ENCODE assay signal across 24 cellular contexts in genomic region chr10:118062798-118063238, GRCh38. TPM values are rescaled to one million over a fixed set of nuclear protein-coding genes. Genes with fewer than 3 reads are reported as not detected.
DNase-seq lines count a peak whose midpoint lies in the region; ATAC-seq, FAIRE-seq and TF ChIP-seq lines count a peak whose summit lies in the region.
"Had no signal": no experiment of that assay in that cellular context is flagged by ENCODE, and none has a peak within 500 bp of the region (broad histone marks: within the 10 kb centered on the region; RNA-seq: fewer than 3 reads in every experiment).

No MANE protein-coding gene starts in this region.

- no peaks in the 10 kb centered on the region for H3K36me3 Mint-ChIP-seq in neural progenitor cell

- no peaks in the 10 kb centered on the region for H3K79me2 ChIP-seq in neural progenitor cell (ENCODE audit: low read depth)

- TF ChIP-seq POLR2A in transverse colon (IDR thresholded peaks at IDR 0.05) (no peak), GM18505 (IDR thresholded peaks at IDR 0.05; ENCODE audit: borderline replicate concordance, extremely low read depth, insufficient read depth, insufficient read length) (no peak)

- no peak overlapping the region for H3K27ac Mint-ChIP-seq in neural progenitor cell

- H2AFZ ChIP-seq in neural progenitor cell (replicated peaks) = no peak overlapping the region

- ATAC-seq in left colon (peak; percentile 100), GM21786 (IDR thresholded peaks at IDR 0.05; ENCODE audit: unreplicated experiment) (no peak), GM18505 (IDR thresholded peaks at IDR 0.05; ENCODE audit: unreplicated experiment) (no peak), HG03045 (IDR thresholded peaks at IDR 0.05; ENCODE audit: unreplicated experiment) (no peak)
- ATAC-seq: K562, PC-3, SK-N-SH treated with all-trans-retinoic acid at 6 μM for 48 hours had no signal

- H3K4me3 Mint-ChIP-seq in neural progenitor cell = no peak overlapping the region

- peaks cover 5% of the 10 kb centered on the region for H3K4me1 Mint-ChIP-seq in neural progenitor cell

- peaks cover 10% of the 10 kb centered on the region for H3K4me1 ChIP-seq in neural progenitor cell
- H3K4me1 ChIP-seq in transverse colon = peaks cover 0 to 7% (median 3%) of the 10 kb centered on the region in 4 donors
- H3K4me1 ChIP-seq: HAP-1 had no signal

- no peak for FAIRE-seq in HTR-8/SVneo (lab: Jason Lieb, UNC)
- FAIRE-seq: G401.6, K562 had no signal

- peaks cover 5% of the 10 kb centered on the region for H3F3A ChIP-seq in neural progenitor cell (ENCODE audit: low read depth)

- TF ChIP-seq CTCF in neural progenitor cell (IDR thresholded peaks at IDR 0.05) (no peak), transverse colon (IDR thresholded peaks at IDR 0.05) (no peak)

- no peaks in the 10 kb centered on the region for H4K20me1 ChIP-seq in neural progenitor cell (ENCODE audit: low read depth)

- no peak for TF ChIP-seq EP300 in transverse colon (IDR thresholded peaks at IDR 0.05; ENCODE audit: low read depth)

- H3K9me3 Mint-ChIP-seq in neural progenitor cell = no peaks in the 10 kb centered on the region

- no peak overlapping the region for H3K4me3 ChIP-seq in neural progenitor cell
- no peak overlapping the region for H3K4me3 ChIP-seq in transverse colon
- H3K4me3 ChIP-seq: HAP-1, K562 had no signal

- no peak overlapping the region for H3K9ac ChIP-seq in neural progenitor cell

- no peaks in the 10 kb centered on the region for H3K27me3 Mint-ChIP-seq in neural progenitor cell (ENCODE audit: insufficient read depth, low read depth)

- no peaks in the 10 kb centered on the region for H3K9me3 ChIP-seq in neural progenitor cell (ENCODE audit: low read depth)
- no peaks in the 10 kb centered on the region for H3K9me3 ChIP-seq in transverse colon
- H3K9me3 ChIP-seq: HAP-1 had no signal

- intact Hi-C loops in left colon (cut with DNase I, micrococcal nuclease) (no loop called here), transverse colon (cut with DNase I; ENCODE audit: low total_unique reads) (no loop called here)

- in situ Hi-C loops in transverse colon (cut with MboI; ENCODE audit: low pct_ligation_motif_present in 1 of 4, low pct_unique_long_range_greater_than_20kb in 1 of 4, low sequenced_read_pairs in 3 of 4) = no loop called here

- H3K36me3 ChIP-seq in neural progenitor cell = no peaks in the 10 kb centered on the region
- H3K36me3 ChIP-seq in transverse colon = no peaks in the 10 kb centered on the region
- H3K36me3 ChIP-seq: HAP-1 had no signal

- no peak overlapping the region for H3K4me2 ChIP-seq in neural progenitor cell

- 40 to 45% methylated on average over 1 to 4 of the region's 4 CpGs for WGBS in transverse colon (ENCODE audit: low coverage in 1 of 2), 2 donors

- H3K27me3 ChIP-seq in neural progenitor cell (no peaks in the 10 kb centered on the region), transverse colon (no peaks in the 10 kb centered on the region)

- no peak overlapping the region for H3K27ac ChIP-seq in neural progenitor cell
- H3K27ac ChIP-seq in transverse colon = no peak overlapping the region
- H3K27ac ChIP-seq: C4-2B, RWPE1 had no signal

- DNase-seq in LoVo (ENCODE audit: low spot score) (peak; percentile 59), left colon (peak; percentile 23 to 36), neural progenitor cell (ENCODE audit: low spot score) (peak; percentile 17), transverse colon (peak; percentile 40), HTR-8/SVneo (ENCODE audit: insufficient read length, low spot score) (no peak)
- DNase-seq: ACHN, DMS 273 treated with DMSO at 0.1 percent for 48 hours, DND-41, MV-4-11, NCI-H1694 treated with DMSO at 0.1 percent for 48 hours, NCI-H226, NCI-H524, NCI-H82, PC-3, SIG-M5 had no signal

RNA-seq across cellular contexts. Expression of gene RAB11FIP2, which starts 16.1 kb away (rescaled TPM):
- total RNA-seq in left colon (1 to 10 TPM; 5.7 to 8.6 TPM), neural progenitor cell (ENCODE audit: low replicate concordance) (29.9 and 50.7 TPM in 2 replicates), transverse colon (10 to 100 TPM in 2 of 4 donors, 1 to 10 TPM in 2; 3.0 to 18.4 (median 9.0) TPM)
